In the genomic region with DNA sequence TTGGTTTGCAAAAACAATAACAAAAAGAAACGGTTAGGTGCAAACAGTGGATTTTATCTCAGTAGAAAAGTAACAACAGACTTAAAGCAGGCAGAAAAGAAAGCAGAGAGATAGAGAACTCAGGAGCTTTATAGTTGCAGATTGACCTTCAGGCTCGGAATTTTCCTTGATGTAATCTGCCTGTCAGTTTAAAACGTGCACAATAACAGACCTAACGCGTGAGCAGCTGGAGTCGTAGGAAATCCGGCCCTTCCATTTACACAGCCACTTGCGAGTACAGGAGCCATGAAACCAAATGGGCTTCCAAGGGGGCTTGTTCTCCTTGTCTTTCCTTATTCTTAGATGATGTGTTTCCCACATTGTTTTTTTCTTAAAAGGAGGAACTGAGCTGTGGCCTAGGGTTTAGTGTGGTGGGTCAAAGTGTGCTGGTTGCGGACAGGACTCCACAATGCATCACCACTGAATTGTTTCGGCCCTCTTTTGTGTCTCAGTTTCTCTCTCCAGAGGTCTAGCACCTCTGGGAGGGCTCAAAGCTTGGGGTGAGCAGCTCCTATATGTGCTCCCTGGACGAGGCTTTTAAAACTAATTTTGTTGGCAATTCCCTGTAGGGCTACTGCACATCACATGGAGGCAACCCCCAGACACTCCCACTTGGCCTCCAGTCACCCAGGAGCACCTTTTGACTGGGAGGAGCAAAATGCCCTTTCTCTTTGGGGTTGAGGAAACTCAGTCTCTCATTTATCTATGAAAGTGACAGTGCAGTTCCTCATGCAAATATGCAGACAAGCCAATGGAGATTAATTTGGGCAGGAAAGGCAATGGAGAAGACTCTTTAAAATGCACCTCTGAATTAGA, we compare ENCODE assay signal across 1 cellular context.
TF ChIP-seq lines count a peak whose summit lies in the region.

No MANE protein-coding gene starts in this region.

TF ChIP-seq in HepG2, 621 proteins besides CTCF, POLR2A, EP300 and RAD21:
- no peak for TF ChIP-seq FOXK2 (IDR thresholded peaks at IDR 0.05)
- no peak for TF ChIP-seq SP2 (CRISPR knock-in tag; IDR thresholded peaks at IDR 0.05)
- TF ChIP-seq HOXA5 (CRISPR knock-in tag; IDR thresholded peaks at IDR 0.05): no peak
- no peak for TF ChIP-seq ZNF589 (CRISPR knock-in tag; conservative IDR thresholded peaks at IDR 0.05)
- TF ChIP-seq, protein P1, sequence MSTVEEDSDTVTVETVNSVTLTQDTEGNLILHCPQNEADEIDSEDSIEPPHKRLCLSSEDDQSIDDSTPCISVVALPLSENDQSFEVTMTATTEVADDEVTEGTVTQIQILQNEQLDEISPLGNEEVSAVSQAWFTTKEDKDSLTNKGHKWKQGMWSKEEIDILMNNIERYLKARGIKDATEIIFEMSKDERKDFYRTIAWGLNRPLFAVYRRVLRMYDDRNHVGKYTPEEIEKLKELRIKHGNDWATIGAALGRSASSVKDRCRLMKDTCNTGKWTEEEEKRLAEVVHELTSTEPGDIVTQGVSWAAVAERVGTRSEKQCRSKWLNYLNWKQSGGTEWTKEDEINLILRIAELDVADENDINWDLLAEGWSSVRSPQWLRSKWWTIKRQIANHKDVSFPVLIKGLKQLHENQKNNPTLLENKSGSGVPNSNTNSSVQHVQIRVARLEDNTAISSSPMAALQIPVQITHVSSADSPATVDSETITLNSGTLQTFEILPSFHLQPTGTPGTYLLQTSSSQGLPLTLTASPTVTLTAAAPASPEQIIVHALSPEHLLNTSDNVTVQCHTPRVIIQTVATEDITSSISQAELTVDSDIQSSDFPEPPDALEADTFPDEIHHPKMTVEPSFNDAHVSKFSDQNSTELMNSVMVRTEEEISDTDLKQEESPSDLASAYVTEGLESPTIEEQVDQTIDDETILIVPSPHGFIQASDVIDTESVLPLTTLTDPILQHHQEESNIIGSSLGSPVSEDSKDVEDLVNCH (CRISPR knock-in tag; IDR thresholded peaks at IDR 0.05): no peak
- no peak for TF ChIP-seq PITX1 (CRISPR knock-in tag; IDR thresholded peaks at IDR 0.05)
- TF ChIP-seq, protein P2, sequence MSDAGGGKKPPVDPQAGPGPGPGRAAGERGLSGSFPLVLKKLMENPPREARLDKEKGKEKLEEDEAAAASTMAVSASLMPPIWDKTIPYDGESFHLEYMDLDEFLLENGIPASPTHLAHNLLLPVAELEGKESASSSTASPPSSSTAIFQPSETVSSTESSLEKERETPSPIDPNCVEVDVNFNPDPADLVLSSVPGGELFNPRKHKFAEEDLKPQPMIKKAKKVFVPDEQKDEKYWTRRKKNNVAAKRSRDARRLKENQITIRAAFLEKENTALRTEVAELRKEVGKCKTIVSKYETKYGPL (CRISPR knock-in tag; IDR thresholded peaks at IDR 0.05): no peak
- TF ChIP-seq ZNF136 (CRISPR knock-in tag; IDR thresholded peaks at IDR 0.05; ENCODE audit: low read depth): no peak
- TF ChIP-seq JDP2 (CRISPR knock-in tag; IDR thresholded peaks at IDR 0.05; ENCODE audit: borderline replicate concordance): no peak
- TF ChIP-seq FOXM1 (CRISPR knock-in tag; IDR thresholded peaks at IDR 0.05): no peak
- TF ChIP-seq ZNF484 (CRISPR knock-in tag; IDR thresholded peaks at IDR 0.05; ENCODE audit: borderline replicate concordance, low read depth): no peak
- no peak for TF ChIP-seq ZNF124 (CRISPR knock-in tag; IDR thresholded peaks at IDR 0.05)
- TF ChIP-seq PAF1 (CRISPR knock-in tag; IDR thresholded peaks at IDR 0.05): no peak
- TF ChIP-seq HES4 (CRISPR knock-in tag; IDR thresholded peaks at IDR 0.05; ENCODE audit: borderline replicate concordance): no peak
- no peak for TF ChIP-seq NBN (conservative IDR thresholded peaks at IDR 0.05)
- no peak for TF ChIP-seq ZNF572 (CRISPR knock-in tag; IDR thresholded peaks at IDR 0.05)
- TF ChIP-seq HIVEP1 (CRISPR knock-in tag; IDR thresholded peaks at IDR 0.05): no peak
- no peak for TF ChIP-seq GPN1 (CRISPR knock-in tag; IDR thresholded peaks at IDR 0.05; ENCODE audit: borderline replicate concordance)
